Comparison of ENCODE assay signal across 28 cellular contexts in genomic region chr11:106178361-106178760, GRCh38.
"Had no signal": no experiment of that assay in that cellular context is flagged by ENCODE, and none has a peak within 500 bp of the region (broad histone marks: within the 10 kb centered on the region; RNA-seq: fewer than 3 reads in every experiment).

No MANE protein-coding gene starts in this region.

- H3K9me3 ChIP-seq: esophagus squamous epithelium, psoas muscle, right atrium auricular region, transverse colon had no signal

- H3K27me3 ChIP-seq: brain microvascular endothelial cell, esophagus squamous epithelium, right atrium auricular region, transverse colon had no signal

- H3K36me3 ChIP-seq: brain microvascular endothelial cell, esophagus squamous epithelium, left ventricle myocardium inferior, right atrium auricular region, transverse colon, WERI-Rb-1 had no signal

- FAIRE-seq: astrocyte, endothelial cell of umbilical vein, TTC549 had no signal

- H3K4me3 ChIP-seq: esophagus squamous epithelium, left ventricle myocardium inferior, lung, psoas muscle, right atrium auricular region, transverse colon had no signal

- ATAC-seq: activated CD4-positive, CD25-positive, alpha-beta regulatory T cell treated with anti-CD3 and anti-CD28 coated beads, Interleukin-2, amount 50 U/mL, for 24 hours; psoas muscle had no signal

- H3K4me1 ChIP-seq: left ventricle myocardium inferior, psoas muscle, right atrium auricular region, transverse colon had no signal

- DNase-seq: activated CD4-positive, alpha-beta memory T cell treated with anti-CD3 and anti-CD28 coated beads for 36 hours; activated CD4-positive, alpha-beta T cell treated with anti-CD3 and anti-CD28 coated beads for 48 hours; activated CD8-positive, alpha-beta memory T cell treated with anti-CD3 and anti-CD28 coated beads, Interleukin-2, amount 50 U/mL, for 4 hours; activated effector memory CD4-positive, alpha-beta T cell treated with anti-CD3 and anti-CD28 coated beads, Interleukin-2, amount 50 U/mL, for 16 hours; activated naive CD4-positive, alpha-beta T cell treated with anti-CD3 and anti-CD28 coated beads for 36 hours; activated naive CD8-positive, alpha-beta T cell treated with anti-CD3 and anti-CD28 coated beads for 36 hours; activated T-cell treated with anti-CD3 and anti-CD28 coated beads, Interleukin-2, amount 50 U/mL, for 1 hour; amniotic stem cell; brain microvascular endothelial cell; central memory CD4-positive, alpha-beta T cell; esophagus squamous epithelium; foreskin fibroblast; islet precursor cell; left ventricle myocardium inferior; psoas muscle; stimulated activated CD4-positive, alpha-beta T cell treated with anti-CD3 and anti-CD28 coated beads, Interleukin-15, amount 100 ng/mL, for 24 hours; stimulated activated CD4-positive, alpha-beta T cell treated with anti-CD3 and anti-CD28 coated beads, Interleukin-2, amount 100 ng/mL, for 24 hours; stimulated activated naive CD4-positive, alpha-beta T cell; SW 1271; T-helper 9 cell; transverse colon; WERI-Rb-1 had no signal

- H3K27ac ChIP-seq: brain microvascular endothelial cell, esophagus squamous epithelium, left ventricle myocardium inferior, psoas muscle, right atrium auricular region, transverse colon, WERI-Rb-1 had no signal
